9 cellular contexts compared by ENCODE assay signal in the genomic region with DNA sequence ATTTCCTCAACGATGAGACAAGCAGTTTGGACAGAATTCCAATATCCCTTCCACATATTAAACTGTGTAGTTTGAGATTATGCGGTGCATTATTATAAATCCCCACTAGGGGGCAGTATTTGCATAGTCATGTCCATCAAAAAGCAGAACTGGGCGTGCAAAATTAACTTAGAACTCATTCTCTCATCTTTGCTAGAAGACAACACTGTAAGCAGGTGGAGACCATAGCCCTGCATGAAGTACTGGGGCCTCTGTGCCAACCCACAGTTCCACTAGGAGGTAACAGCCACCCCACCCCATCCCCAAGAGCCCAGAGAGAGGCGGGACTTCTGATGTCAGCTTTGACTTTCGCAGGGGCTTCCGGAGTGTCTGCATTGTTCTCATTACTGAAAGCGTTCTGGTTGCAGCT.
DNase-seq lines count a peak whose midpoint lies in the region; ATAC-seq and TF ChIP-seq lines count a peak whose summit lies in the region.
"Had no signal": no experiment of that assay in that cellular context is flagged by ENCODE, and none has a peak within 500 bp of the region (broad histone marks: within the 10 kb centered on the region; RNA-seq: fewer than 3 reads in every experiment).

No MANE protein-coding gene starts in this region.

- no peak overlapping the region for H3K27ac ChIP-seq in C4-2B
- H3K27ac ChIP-seq in esophagus muscularis mucosa (replicated peaks in 1 of 4), result no peak overlapping the region
- H3K27ac ChIP-seq: skin epidermis had no signal

- TF ChIP-seq EP300 in esophagus muscularis mucosa (IDR thresholded peaks at IDR 0.05), result no peak

- no peaks in the 10 kb centered on the region for H3K27me3 ChIP-seq in esophagus muscularis mucosa

- H3K36me3 ChIP-seq in esophagus muscularis mucosa, result no peaks in the 10 kb centered on the region

- H3K36me3 Mint-ChIP-seq in T-helper 2 cell treated with Interferon-gamma antibody and Interleukin-4, amounts not matched to agents 5 μg/mL and 100 μg/mL, for 36 hours (ENCODE audit: low read depth), result no peaks in the 10 kb centered on the region
- H3K36me3 Mint-ChIP-seq in naive B cell, result no peaks in the 10 kb centered on the region

- peaks cover 3% of the 10 kb centered on the region for H3K4me1 Mint-ChIP-seq in T-helper 2 cell treated with Interferon-gamma antibody and Interleukin-4, amounts not matched to agents 5 μg/mL and 100 μg/mL, for 36 hours (ENCODE audit: low read depth)
- H3K4me1 Mint-ChIP-seq in naive B cell, result peaks cover 3 to 8% (median 7%) of the 10 kb centered on the region in 3 donors

- no peak for TF ChIP-seq POLR2A in esophagus muscularis mucosa (IDR thresholded peaks at IDR 0.05; ENCODE audit: low read depth)

- DNase-seq in NCI-H2029 (lab: John Stamatoyannopoulos, UW), result peak; percentile 38
- DNase-seq in T-helper 2 cell treated with Interferon-gamma antibody and Interleukin-4, amounts not matched to agents 5 μg/mL and 100 μg/mL, for 36 hours (ENCODE audit: low spot score), result no peak
- DNase-seq in esophagus muscularis mucosa (ENCODE audit: extremely low spot score), result no peak
- DNase-seq in naive B cell, result peak; percentile 59

- peaks cover 10% of the 10 kb centered on the region for H3K27me3 Mint-ChIP-seq in T-helper 2 cell treated with Interferon-gamma antibody and Interleukin-4, amounts not matched to agents 5 μg/mL and 100 μg/mL, for 36 hours (ENCODE audit: low read depth)
- H3K27me3 Mint-ChIP-seq in naive B cell, result no peaks in the 10 kb centered on the region

- no peaks in the 10 kb centered on the region for H3K9me3 ChIP-seq in esophagus muscularis mucosa

- intact Hi-C loops in esophagus muscularis mucosa (cut with DNase I), result loop anchor here (5.0 kb wide), 3 partner anchors 457 to 717 kb away; a partner anchor contains a TSS

- H3K4me1 ChIP-seq in esophagus muscularis mucosa, result peaks cover 0 to 4% (median 1%) of the 10 kb centered on the region in 4 donors

- H3K4me3 Mint-ChIP-seq in T-helper 2 cell treated with Interferon-gamma antibody and Interleukin-4, amounts not matched to agents 5 μg/mL and 100 μg/mL, for 36 hours, result peak overlapping the region; percentile 53
- H3K4me3 Mint-ChIP-seq in naive B cell, result peak overlapping the region in 2 of 8 donors; percentile 33 to 74

- ATAC-seq in GM18511 (IDR thresholded peaks at IDR 0.05; ENCODE audit: unreplicated experiment) (peak; percentile 50), naive B cell (ENCODE audit: low read depth in 2 of 2) (peak; percentile 67 to 86), GM18861 (IDR thresholded peaks at IDR 0.05; ENCODE audit: unreplicated experiment) (no peak), HG03135 (IDR thresholded peaks at IDR 0.05; ENCODE audit: unreplicated experiment) (no peak)

- peak; percentile 87 for TF ChIP-seq CTCF in C4-2B (conservative IDR thresholded peaks at IDR 0.05)
- peak; percentile 82 to 93 (median 86) for TF ChIP-seq CTCF in esophagus muscularis mucosa (IDR thresholded peaks at IDR 0.05)

- 35% methylated on average over 7 of the region's 7 CpGs for WGBS in esophagus muscularis mucosa

- H3K9me3 Mint-ChIP-seq in T-helper 2 cell treated with Interferon-gamma antibody and Interleukin-4, amounts not matched to agents 5 μg/mL and 100 μg/mL, for 36 hours, result no peaks in the 10 kb centered on the region
- no peaks in the 10 kb centered on the region for H3K9me3 Mint-ChIP-seq in naive B cell

- no peak overlapping the region for H3K4me3 ChIP-seq in esophagus muscularis mucosa
- H3K4me3 ChIP-seq: skin epidermis had no signal

- no peak overlapping the region for H3K27ac Mint-ChIP-seq in T-helper 2 cell treated with Interferon-gamma antibody and Interleukin-4, amounts not matched to agents 5 μg/mL and 100 μg/mL, for 36 hours
- peak overlapping the region in 1 of 6 donors; percentile 72 for H3K27ac Mint-ChIP-seq in naive B cell

Comparison
In these comparisons a context has a peak if more than half of its experiments do, and no peak if none do; other contexts are left out.
1. ATAC-seq: peak in GM18511 (single experiment) and naive B cell (2 of 2); none in GM18861 (single experiment) and HG03135 (single experiment).
2. DNase-seq: peak in NCI-H2029 (single experiment) and naive B cell (single experiment); none in T-helper 2 cell treated with Interferon-gamma antibody and Interleukin-4, amounts not matched to agents 5 μg/mL and 100 μg/mL, for 36 hours (single experiment) and esophagus muscularis mucosa (single experiment).